ENCODE assay signal across 2 cellular contexts in genomic region chr4:24513718-24514117, GRCh38.
TF ChIP-seq lines count a peak whose summit lies in the region.

No MANE protein-coding gene starts in this region.

TF ChIP-seq in SK-N-SH, 30 proteins besides CTCF, POLR2A, EP300 and RAD21 (continued from another document):
- TF ChIP-seq REST (IDR thresholded peaks at IDR 0.05; ENCODE audit: low read depth, low read length) = no peak
- TF ChIP-seq FOXM1 (IDR thresholded peaks at IDR 0.05; ENCODE audit: low read depth) = no peak
- TF ChIP-seq USF1 (IDR thresholded peaks at IDR 0.05; ENCODE audit: borderline replicate concordance, low read depth) = no peak
- no peak for TF ChIP-seq MAX (IDR thresholded peaks at IDR 0.05; ENCODE audit: low read depth)
- TF ChIP-seq NFIC (IDR thresholded peaks at IDR 0.05; ENCODE audit: borderline replicate concordance) = no peak
- TF ChIP-seq RCOR1 (IDR thresholded peaks at IDR 0.05; ENCODE audit: low read length) = no peak
- TF ChIP-seq POLR2AphosphoS5 (IDR thresholded peaks at IDR 0.05; ENCODE audit: low read depth, low read length) = no peak; the same call in 1 of the 2 replicates
- TF ChIP-seq JUND (IDR thresholded peaks at IDR 0.05) = no peak
- TF ChIP-seq NRF1 (IDR thresholded peaks at IDR 0.05; ENCODE audit: low read depth, low read length) = no peak
- no peak for TF ChIP-seq RXRA (IDR thresholded peaks at IDR 0.05; ENCODE audit: borderline replicate concordance, low read depth)
- no peak for TF ChIP-seq USF2 (IDR thresholded peaks at IDR 0.05; ENCODE audit: borderline replicate concordance, low read depth, low read length)
- TF ChIP-seq TCF12 (IDR thresholded peaks at IDR 0.05) = no peak
- TF ChIP-seq CHD2 (IDR thresholded peaks at IDR 0.05; ENCODE audit: low read length, partially characterized antibody) = no peak
- TF ChIP-seq YY1 (IDR thresholded peaks at IDR 0.05; ENCODE audit: low read depth) = no peak

TF ChIP-seq in SK-N-SH treated with all-trans-retinoic acid at 6 μM for 48 hours, 23 proteins besides CTCF, POLR2A, EP300 and RAD21 (continued from another document):
- TF ChIP-seq CSRNP3 (CRISPR knock-in tag; IDR thresholded peaks at IDR 0.05) = no peak
- TF ChIP-seq ARNTL (CRISPR knock-in tag; IDR thresholded peaks at IDR 0.05; ENCODE audit: borderline replicate concordance, low read depth) = no peak
- no peak for TF ChIP-seq OSR1 (CRISPR knock-in tag; IDR thresholded peaks at IDR 0.05)
- no peak for TF ChIP-seq ZC3H10 (CRISPR knock-in tag; IDR thresholded peaks at IDR 0.05)
- TF ChIP-seq GLIS3 (CRISPR knock-in tag; IDR thresholded peaks at IDR 0.05) = no peak
- TF ChIP-seq TSHZ2 (CRISPR knock-in tag; IDR thresholded peaks at IDR 0.05) = no peak
- TF ChIP-seq PATZ1 (CRISPR knock-in tag; IDR thresholded peaks at IDR 0.05; ENCODE audit: borderline replicate concordance) = no peak
- TF ChIP-seq TCF4 (CRISPR knock-in tag; IDR thresholded peaks at IDR 0.05; ENCODE audit: borderline replicate concordance) = no peak
- no peak for TF ChIP-seq ZNF70 (CRISPR knock-in tag; IDR thresholded peaks at IDR 0.05)
- no peak for TF ChIP-seq ESRRG (CRISPR knock-in tag; IDR thresholded peaks at IDR 0.05)
- TF ChIP-seq POU6F1 (CRISPR knock-in tag; IDR thresholded peaks at IDR 0.05; ENCODE audit: borderline replicate concordance, low read depth) = no peak
- no peak for TF ChIP-seq ZFP30 (CRISPR knock-in tag; IDR thresholded peaks at IDR 0.05)
- no peak for TF ChIP-seq CSDC2 (CRISPR knock-in tag; IDR thresholded peaks at IDR 0.05)
- TF ChIP-seq PPARA (CRISPR knock-in tag; IDR thresholded peaks at IDR 0.05; ENCODE audit: borderline replicate concordance) = no peak
- no peak for TF ChIP-seq ZNF8 (CRISPR knock-in tag; IDR thresholded peaks at IDR 0.05)
- no peak for TF ChIP-seq ISL1 (CRISPR knock-in tag; IDR thresholded peaks at IDR 0.05)
TF ChIP-seq in SK-N-SH treated with all-trans-retinoic acid at 6 μM for 48 hours: peak in this region for 0.
